In the genomic region with DNA sequence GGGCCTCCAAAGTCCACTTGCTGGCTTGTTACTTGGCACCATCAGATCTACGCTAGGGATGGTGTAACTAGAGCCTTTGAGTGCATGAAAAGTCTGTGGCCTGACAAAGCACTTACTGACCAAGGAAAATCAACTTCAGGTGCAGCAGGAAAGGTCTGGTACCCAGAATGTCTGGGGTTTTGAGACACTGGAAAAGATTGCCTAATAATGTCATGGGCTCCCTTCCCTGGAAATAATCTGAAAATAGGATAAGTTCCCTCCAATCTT, we compare ENCODE assay signal across 2 cellular contexts.
TF ChIP-seq lines count a peak whose summit lies in the region.

No MANE protein-coding gene starts in this region.

TF ChIP-seq in IMR-90, 13 proteins besides CTCF, POLR2A, EP300 and RAD21:
- TF ChIP-seq RCOR1 (IDR thresholded peaks at IDR 0.05; ENCODE audit: insufficient replicate concordance, low read length) (no peak), MXI1 (IDR thresholded peaks at IDR 0.05; ENCODE audit: borderline replicate concordance, low read depth, low read length) (no peak), MAFK (IDR thresholded peaks at IDR 0.05; ENCODE audit: low read depth, low read length) (no peak), MAZ (IDR thresholded peaks at IDR 0.05; ENCODE audit: borderline replicate concordance, low read depth, low read length) (no peak), RFX5 (IDR thresholded peaks at IDR 0.05; ENCODE audit: low read depth, low read length) (no peak)

TF ChIP-seq in GM12878, 131 proteins besides CTCF, POLR2A, EP300 and RAD21:
- TF ChIP-seq SMAD5 (IDR thresholded peaks at IDR 0.05; ENCODE audit: low read depth) (no peak), EZH2 (IDR thresholded peaks at IDR 0.05; ENCODE audit: borderline replicate concordance, control insufficient read depth, low read depth, low read length) (no peak), SREBF2 (IDR thresholded peaks at IDR 0.05; ENCODE audit: low read length) (no peak), BHLHE40 (IDR thresholded peaks at IDR 0.05; ENCODE audit: borderline replicate concordance in 1 of 2, low read depth in 2 of 2, low read length in 1 of 2) (no peak), RAD51 (IDR thresholded peaks at IDR 0.05) (no peak), YBX1 (IDR thresholded peaks at IDR 0.05) (no peak), BMI1 (IDR thresholded peaks at IDR 0.05; ENCODE audit: borderline replicate concordance) (no peak)
- TF ChIP-seq, protein P1, sequence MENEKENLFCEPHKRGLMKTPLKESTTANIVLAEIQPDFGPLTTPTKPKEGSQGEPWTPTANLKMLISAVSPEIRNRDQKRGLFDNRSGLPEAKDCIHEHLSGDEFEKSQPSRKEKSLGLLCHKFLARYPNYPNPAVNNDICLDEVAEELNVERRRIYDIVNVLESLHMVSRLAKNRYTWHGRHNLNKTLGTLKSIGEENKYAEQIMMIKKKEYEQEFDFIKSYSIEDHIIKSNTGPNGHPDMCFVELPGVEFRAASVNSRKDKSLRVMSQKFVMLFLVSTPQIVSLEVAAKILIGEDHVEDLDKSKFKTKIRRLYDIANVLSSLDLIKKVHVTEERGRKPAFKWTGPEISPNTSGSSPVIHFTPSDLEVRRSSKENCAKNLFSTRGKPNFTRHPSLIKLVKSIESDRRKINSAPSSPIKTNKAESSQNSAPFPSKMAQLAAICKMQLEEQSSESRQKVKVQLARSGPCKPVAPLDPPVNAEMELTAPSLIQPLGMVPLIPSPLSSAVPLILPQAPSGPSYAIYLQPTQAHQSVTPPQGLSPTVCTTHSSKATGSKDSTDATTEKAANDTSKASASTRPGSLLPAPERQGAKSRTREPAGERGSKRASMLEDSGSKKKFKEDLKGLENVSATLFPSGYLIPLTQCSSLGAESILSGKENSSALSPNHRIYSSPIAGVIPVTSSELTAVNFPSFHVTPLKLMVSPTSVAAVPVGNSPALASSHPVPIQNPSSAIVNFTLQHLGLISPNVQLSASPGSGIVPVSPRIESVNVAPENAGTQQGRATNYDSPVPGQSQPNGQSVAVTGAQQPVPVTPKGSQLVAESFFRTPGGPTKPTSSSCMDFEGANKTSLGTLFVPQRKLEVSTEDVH (IDR thresholded peaks at IDR 0.05; ENCODE audit: low read depth, partially characterized antibody) = no peak
- TF ChIP-seq, protein P2, sequence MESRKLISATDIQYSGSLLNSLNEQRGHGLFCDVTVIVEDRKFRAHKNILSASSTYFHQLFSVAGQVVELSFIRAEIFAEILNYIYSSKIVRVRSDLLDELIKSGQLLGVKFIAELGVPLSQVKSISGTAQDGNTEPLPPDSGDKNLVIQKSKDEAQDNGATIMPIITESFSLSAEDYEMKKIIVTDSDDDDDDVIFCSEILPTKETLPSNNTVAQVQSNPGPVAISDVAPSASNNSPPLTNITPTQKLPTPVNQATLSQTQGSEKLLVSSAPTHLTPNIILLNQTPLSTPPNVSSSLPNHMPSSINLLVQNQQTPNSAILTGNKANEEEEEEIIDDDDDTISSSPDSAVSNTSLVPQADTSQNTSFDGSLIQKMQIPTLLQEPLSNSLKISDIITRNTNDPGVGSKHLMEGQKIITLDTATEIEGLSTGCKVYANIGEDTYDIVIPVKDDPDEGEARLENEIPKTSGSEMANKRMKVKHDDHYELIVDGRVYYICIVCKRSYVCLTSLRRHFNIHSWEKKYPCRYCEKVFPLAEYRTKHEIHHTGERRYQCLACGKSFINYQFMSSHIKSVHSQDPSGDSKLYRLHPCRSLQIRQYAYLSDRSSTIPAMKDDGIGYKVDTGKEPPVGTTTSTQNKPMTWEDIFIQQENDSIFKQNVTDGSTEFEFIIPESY (IDR thresholded peaks at IDR 0.05) = no peak
- TF ChIP-seq, protein P3, sequence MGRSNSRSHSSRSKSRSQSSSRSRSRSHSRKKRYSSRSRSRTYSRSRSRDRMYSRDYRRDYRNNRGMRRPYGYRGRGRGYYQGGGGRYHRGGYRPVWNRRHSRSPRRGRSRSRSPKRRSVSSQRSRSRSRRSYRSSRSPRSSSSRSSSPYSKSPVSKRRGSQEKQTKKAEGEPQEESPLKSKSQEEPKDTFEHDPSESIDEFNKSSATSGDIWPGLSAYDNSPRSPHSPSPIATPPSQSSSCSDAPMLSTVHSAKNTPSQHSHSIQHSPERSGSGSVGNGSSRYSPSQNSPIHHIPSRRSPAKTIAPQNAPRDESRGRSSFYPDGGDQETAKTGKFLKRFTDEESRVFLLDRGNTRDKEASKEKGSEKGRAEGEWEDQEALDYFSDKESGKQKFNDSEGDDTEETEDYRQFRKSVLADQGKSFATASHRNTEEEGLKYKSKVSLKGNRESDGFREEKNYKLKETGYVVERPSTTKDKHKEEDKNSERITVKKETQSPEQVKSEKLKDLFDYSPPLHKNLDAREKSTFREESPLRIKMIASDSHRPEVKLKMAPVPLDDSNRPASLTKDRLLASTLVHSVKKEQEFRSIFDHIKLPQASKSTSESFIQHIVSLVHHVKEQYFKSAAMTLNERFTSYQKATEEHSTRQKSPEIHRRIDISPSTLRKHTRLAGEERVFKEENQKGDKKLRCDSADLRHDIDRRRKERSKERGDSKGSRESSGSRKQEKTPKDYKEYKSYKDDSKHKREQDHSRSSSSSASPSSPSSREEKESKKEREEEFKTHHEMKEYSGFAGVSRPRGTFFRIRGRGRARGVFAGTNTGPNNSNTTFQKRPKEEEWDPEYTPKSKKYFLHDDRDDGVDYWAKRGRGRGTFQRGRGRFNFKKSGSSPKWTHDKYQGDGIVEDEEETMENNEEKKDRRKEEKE (IDR thresholded peaks at IDR 0.05) = no peak
- TF ChIP-seq, protein P4, sequence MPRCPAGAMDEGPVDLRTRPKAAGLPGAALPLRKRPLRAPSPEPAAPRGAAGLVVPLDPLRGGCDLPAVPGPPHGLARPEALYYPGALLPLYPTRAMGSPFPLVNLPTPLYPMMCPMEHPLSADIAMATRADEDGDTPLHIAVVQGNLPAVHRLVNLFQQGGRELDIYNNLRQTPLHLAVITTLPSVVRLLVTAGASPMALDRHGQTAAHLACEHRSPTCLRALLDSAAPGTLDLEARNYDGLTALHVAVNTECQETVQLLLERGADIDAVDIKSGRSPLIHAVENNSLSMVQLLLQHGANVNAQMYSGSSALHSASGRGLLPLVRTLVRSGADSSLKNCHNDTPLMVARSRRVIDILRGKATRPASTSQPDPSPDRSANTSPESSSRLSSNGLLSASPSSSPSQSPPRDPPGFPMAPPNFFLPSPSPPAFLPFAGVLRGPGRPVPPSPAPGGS (IDR thresholded peaks at IDR 0.05; ENCODE audit: borderline replicate concordance, insufficient read depth, low read depth, low read length, poor library complexity, severe bottlenecking) = no peak
